In the genomic region with DNA sequence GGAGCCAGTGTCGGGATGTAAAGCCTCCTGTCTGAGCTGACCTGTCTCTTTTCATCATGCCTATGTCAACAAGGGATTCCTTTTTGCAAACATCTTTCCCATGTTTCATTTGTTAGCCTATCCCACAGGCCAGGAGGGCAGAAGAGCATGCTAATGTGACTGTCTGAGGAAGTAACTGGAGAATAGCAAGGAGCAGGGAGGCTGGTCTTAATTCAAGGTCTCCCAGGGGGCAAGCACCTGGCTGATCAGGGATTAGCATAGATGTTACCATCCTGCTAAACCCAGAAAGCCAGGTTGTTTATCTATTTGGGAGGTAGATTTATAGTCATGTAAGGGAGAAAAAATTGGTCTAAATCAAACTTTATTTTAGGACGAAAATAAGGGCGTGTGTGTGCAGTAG, we compare ENCODE assay signal across 22 cellular contexts. TPM values are rescaled to one million over a fixed set of nuclear protein-coding genes. Genes with fewer than 3 reads are reported as not detected.
DNase-seq lines count a peak whose midpoint lies in the region; ATAC-seq, FAIRE-seq and TF ChIP-seq lines count a peak whose summit lies in the region.
"Had no signal": no experiment of that assay in that cellular context is flagged by ENCODE, and none has a peak within 500 bp of the region (broad histone marks: within the 10 kb centered on the region; RNA-seq: fewer than 3 reads in every experiment).

No MANE protein-coding gene starts in this region.

- TF ChIP-seq CTCF in A549 (IDR thresholded peaks at IDR 0.05), result no peak
- TF ChIP-seq CTCF in H9 (conservative IDR thresholded peaks at IDR 0.05), result no peak

- TF ChIP-seq EP300 in A549 (IDR thresholded peaks at IDR 0.05), result no peak

- peak in 1 of 2 experiments; percentile 27 for DNase-seq in A549 (ENCODE audit: low read depth in 1 of 2, low spot score in 1 of 2)
- DNase-seq in H9, result peak; percentile 50
- DNase-seq in NCI-H82 treated with DMSO at 0.1 percent for 48 hours (lab: John Stamatoyannopoulos, UW; ENCODE audit: unreplicated experiment), result peak; percentile 30
- peak; percentile 46 for DNase-seq in iPS-NIHi7 (ENCODE audit: extremely low spot score)
- no peak for DNase-seq in NCI-H2081 treated with DMSO at 0.1 percent for 48 hours (lab: John Stamatoyannopoulos, UW)
- no peak for DNase-seq in activated CD4-positive, alpha-beta T cell treated with anti-CD3 and anti-CD28 coated beads, Interleukin-2, amount 10 ng/mL, durations not matched to agents 24 days and 14 days
- DNase-seq: Caco-2; CD4-positive, alpha-beta T cell; Kasumi-1; MG63; NCI-H1092; NCI-H1694; NCI-H345; NCI-H526 treated with DMSO at 0.1 percent for 48 hours; OCI-M1; SHP77; SK-N-SH had no signal

- no peak overlapping the region for H2AK5ac ChIP-seq in H9 (ENCODE audit: insufficient read length, low read length)

- no peak overlapping the region for H2AFZ ChIP-seq in H9 (ENCODE audit: low read length)

- peaks cover 42% of the 10 kb centered on the region for H3K4me1 ChIP-seq in A549
- H3K4me1 ChIP-seq in H9 (ENCODE audit: insufficient read depth, low read length), result peaks cover 16% of the 10 kb centered on the region; the same call in 1 of the 2 replicates
- H3K4me1 ChIP-seq: Caco-2, HAP-1 had no signal

- CTCF ChIA-PET in A549 (lab: Yijun Ruan, JAX), result no interaction called here

- TF ChIP-seq POLR2A in A549 (IDR thresholded peaks at IDR 0.05; ENCODE audit: low read length), result no peak

- H3K9ac ChIP-seq in H9 (ENCODE audit: extremely low read depth, insufficient read length, low read length), result no peak overlapping the region
- H3K9ac ChIP-seq: SK-N-SH had no signal

- no peak overlapping the region for H2BK12ac ChIP-seq in H9 (ENCODE audit: insufficient read length, low read depth, low read length)

- H3K36me3 Mint-ChIP-seq in H9 (ENCODE audit: insufficient read depth in 1 of 3, low read depth in 3 of 3), result no peaks in the 10 kb centered on the region
- H3K36me3 Mint-ChIP-seq in activated CD4-positive, alpha-beta T cell treated with anti-CD3 and anti-CD28 coated beads, Interleukin-2, amount 10 ng/mL, durations not matched to agents 24 days and 14 days (ENCODE audit: low read depth), result no peaks in the 10 kb centered on the region

- H3K79me2 ChIP-seq in H9 (ENCODE audit: insufficient read depth, low read length), result no peaks in the 10 kb centered on the region

- POLR2A ChIA-PET in A549 (lab: Yijun Ruan, JAX), result interaction anchor here (0.5 kb wide), 1 partner anchor 38 kb away, joined by 4 read pairs; no protein-coding TSS in a partner anchor

- peaks cover 42 to 48% of the 10 kb centered on the region in 2 experiments for H3K4me1 Mint-ChIP-seq in H9
- no peaks in the 10 kb centered on the region for H3K4me1 Mint-ChIP-seq in activated CD4-positive, alpha-beta T cell treated with anti-CD3 and anti-CD28 coated beads, Interleukin-2, amount 10 ng/mL, durations not matched to agents 24 days and 14 days

- H3K9me3 Mint-ChIP-seq in H9, result no peaks in the 10 kb centered on the region
- H3K9me3 Mint-ChIP-seq in activated CD4-positive, alpha-beta T cell treated with anti-CD3 and anti-CD28 coated beads, Interleukin-2, amount 10 ng/mL, durations not matched to agents 24 days and 14 days, result no peaks in the 10 kb centered on the region
- H3K9me3 Mint-ChIP-seq: CD4-positive, alpha-beta T cell had no signal

- H2BK120ac ChIP-seq in H9 (ENCODE audit: low read depth, low read length, poor library complexity, severe bottlenecking), result no peak overlapping the region

- H3K23me2 ChIP-seq in H9 (ENCODE audit: insufficient read length, low read depth, low read length, poor library complexity, severe bottlenecking), result no peaks in the 10 kb centered on the region

- 59% methylated on average over 3 of the region's 3 CpGs for WGBS in A549 (ENCODE audit: missing lambda C conversion rate)
- whole genome bisulfite sequencing in H9 (ENCODE audit: extremely low coverage, insufficient read length, low lambda C conversion rate), result 100% methylated on average over 2 of the region's 3 CpGs

- H3K14ac ChIP-seq in H9 (ENCODE audit: insufficient read depth, low read length), result no peak overlapping the region

- peak overlapping the region; percentile 9 to 55; a peak in 4 of 6 replicates for H3K27ac ChIP-seq in A549
- H3K27ac ChIP-seq in H9 (ENCODE audit: insufficient read length, low read depth, low read length), result no peak overlapping the region

- no peaks in the 10 kb centered on the region; the same call in 1 of the 2 replicates for H3K27me3 Mint-ChIP-seq in H9 (ENCODE audit: low read depth)
- H3K27me3 Mint-ChIP-seq in activated CD4-positive, alpha-beta T cell treated with anti-CD3 and anti-CD28 coated beads, Interleukin-2, amount 10 ng/mL, durations not matched to agents 24 days and 14 days, result peaks cover 9% of the 10 kb centered on the region

- H3K4me3 ChIP-seq in A549, result no peak overlapping the region
- H3K4me3 ChIP-seq: HAP-1, MG63 had no signal

- no peaks in the 10 kb centered on the region for H3K27me3 ChIP-seq in H9 (ENCODE audit: insufficient read depth, low read length)
- H3K27me3 ChIP-seq: MG63 had no signal

- intact Hi-C loops in activated CD4-positive, alpha-beta T cell treated with anti-CD3 and anti-CD28 coated beads, Interleukin-2, amount 10 ng/mL, durations not matched to agents 24 days and 14 days (cut with micrococcal nuclease), result no loop called here

- H3K4me3 Mint-ChIP-seq in H9, result no peak overlapping the region; a peak in 1 of 5 replicates
- H3K4me3 Mint-ChIP-seq in activated CD4-positive, alpha-beta T cell treated with anti-CD3 and anti-CD28 coated beads, Interleukin-2, amount 10 ng/mL, durations not matched to agents 24 days and 14 days, result no peak overlapping the region
- H3K4me3 Mint-ChIP-seq: CD4-positive, alpha-beta T cell had no signal

- H4K91ac ChIP-seq in H9 (ENCODE audit: insufficient read length, low read depth, low read length), result no peak overlapping the region

- H3K18ac ChIP-seq in H9 (ENCODE audit: insufficient read length, low read depth, low read length), result no peak overlapping the region

- no peaks in the 10 kb centered on the region for H4K20me1 ChIP-seq in H9 (ENCODE audit: control insufficient read depth, insufficient read depth, insufficient read length)

- no peaks in the 10 kb centered on the region for H3K79me1 ChIP-seq in H9 (ENCODE audit: insufficient read depth, low read depth, low read length, poor library complexity, severe bottlenecking)

- H3K9me3 ChIP-seq in A549, result no peaks in the 10 kb centered on the region
- H3K9me3 ChIP-seq in H9 (ENCODE audit: control insufficient read depth, low read depth, low read length), result no peaks in the 10 kb centered on the region
- H3K9me3 ChIP-seq: Caco-2, HAP-1, MG63, SK-N-SH had no signal

- H3K56ac ChIP-seq in H9 (ENCODE audit: insufficient read length, low read depth, low read length), result no peak overlapping the region

- H4K5ac ChIP-seq in H9 (ENCODE audit: insufficient read length, low read depth, low read length), result no peak overlapping the region

- H3K27ac Mint-ChIP-seq in H9, result peak overlapping the region in 1 of 3 experiments; percentile 72; a peak in 3 of 7 replicates
- no peak overlapping the region for H3K27ac Mint-ChIP-seq in activated CD4-positive, alpha-beta T cell treated with anti-CD3 and anti-CD28 coated beads, Interleukin-2, amount 10 ng/mL, durations not matched to agents 24 days and 14 days
- H3K27ac Mint-ChIP-seq: CD4-positive, alpha-beta T cell had no signal

- no peak overlapping the region for H2BK20ac ChIP-seq in H9 (ENCODE audit: low read depth, low read length, poor library complexity, severe bottlenecking)

- ATAC-seq in A549 (no peak), HG03045 (IDR thresholded peaks at IDR 0.05; ENCODE audit: unreplicated experiment) (no peak), GM18861 (IDR thresholded peaks at IDR 0.05; ENCODE audit: unreplicated experiment) (no peak)

- no peak overlapping the region for H3T11ph ChIP-seq in H9 (ENCODE audit: low read length)

- no peak overlapping the region for H2BK5ac ChIP-seq in H9 (ENCODE audit: insufficient read length, low read length)

- H2BK15ac ChIP-seq in H9 (ENCODE audit: low read depth, low read length), result no peak overlapping the region

- no peak overlapping the region for H3K23ac ChIP-seq in H9 (ENCODE audit: insufficient read length, low read depth, low read length)

- no peak for FAIRE-seq in A549 (lab: Jason Lieb, UNC)
- FAIRE-seq: A204.1, GM12891 had no signal

- no peak overlapping the region for H3K4ac ChIP-seq in H9 (ENCODE audit: low read depth, low read length)

- no peak overlapping the region for H4K8ac ChIP-seq in H9 (replicated peaks; ENCODE audit: insufficient read length, low read depth, low read length)

- H3K4me2 ChIP-seq in A549, result peak overlapping the region; percentile 17; the same call in 2 of the 3 replicates
- no peak overlapping the region for H3K4me2 ChIP-seq in H9 (ENCODE audit: insufficient read depth, insufficient read length, low read length)
- H3K4me2 ChIP-seq: SK-N-SH had no signal

- TF ChIP-seq RAD21 in A549 (conservative IDR thresholded peaks at IDR 0.05 in 1 of 2, IDR thresholded peaks at IDR 0.05 in 1 of 2), result no peak

TF ChIP-seq in A549, 52 proteins besides CTCF, POLR2A, EP300 and RAD21 (continues in another document):
- no peak for TF ChIP-seq CEBPB (IDR thresholded peaks at IDR 0.05)
- no peak for TF ChIP-seq MAFK (IDR thresholded peaks at IDR 0.05; ENCODE audit: partially characterized antibody)
- TF ChIP-seq TFCP2L1 (CRISPR knock-in tag; IDR thresholded peaks at IDR 0.05), result no peak
- TF ChIP-seq NPAS2 (CRISPR knock-in tag; IDR thresholded peaks at IDR 0.05; ENCODE audit: borderline replicate concordance), result no peak
- no peak for TF ChIP-seq RFX5 (IDR thresholded peaks at IDR 0.05)
- no peak for TF ChIP-seq CHD2 (IDR thresholded peaks at IDR 0.05; ENCODE audit: low read length, partially characterized antibody)
- TF ChIP-seq, protein P1, sequence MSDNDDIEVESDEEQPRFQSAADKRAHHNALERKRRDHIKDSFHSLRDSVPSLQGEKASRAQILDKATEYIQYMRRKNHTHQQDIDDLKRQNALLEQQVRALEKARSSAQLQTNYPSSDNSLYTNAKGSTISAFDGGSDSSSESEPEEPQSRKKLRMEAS (IDR thresholded peaks at IDR 0.05), result no peak

RNA-seq across cellular contexts. Expression of a gene that starts 36.8 kb away (rescaled TPM):
- 73.0 and 93.0 TPM in 2 replicates for polyA plus RNA-seq in A549 (2011; rRNA removed)
- polyA plus RNA-seq in A549 (2012; cell fraction: cytosol; rRNA removed), result 16.2 and 17.0 TPM in 2 replicates
- 53.5 and 54.6 TPM in 2 replicates for polyA plus RNA-seq in A549 (2012; cell fraction: nucleus; rRNA removed)
- 37.1 to 49.1 TPM (median 40.2 TPM) in 3 replicates for polyA plus RNA-seq in A549 (2017; fragmentation: RNase III; extraction: RNeasy Plus Mini Kit Qiagen cat#74134 plus additional on column Dnase treatment)
- 191 and 227 TPM in 2 replicates for polyA minus RNA-seq in A549 (2011; rRNA and poly(A)+ RNA removed)
- 67.1 and 67.5 TPM in 2 replicates for total RNA-seq in H9 (2021)
- 0.02 and 0.09 TPM in 2 replicates for total RNA-seq in activated CD4-positive, alpha-beta T cell treated with anti-CD3 and anti-CD28 coated beads, Interleukin-2, amount 10 ng/mL, durations not matched to agents 24 days and 14 days

Comparison
In these comparisons a context has a peak if more than half of its experiments do, and no peak if none do; other contexts are left out.
1. DNase-seq: peak in H9 (single experiment), NCI-H82 treated with DMSO at 0.1 percent for 48 hours (single experiment) and iPS-NIHi7 (single experiment); none in NCI-H2081 treated with DMSO at 0.1 percent for 48 hours (single experiment) and activated CD4-positive, alpha-beta T cell treated with anti-CD3 and anti-CD28 coated beads, Interleukin-2, amount 10 ng/mL, durations not matched to agents 24 days and 14 days (single experiment).
2. RNA of a gene that starts 36.8 kb away (total RNA-seq): 67.1 to 67.5 TPM in H9; 0.02 to 0.09 TPM in activated CD4-positive, alpha-beta T cell treated with anti-CD3 and anti-CD28 coated beads, Interleukin-2, amount 10 ng/mL, durations not matched to agents 24 days and 14 days; every median in the first group is over 10 times any median in the second.